16 cellular contexts compared by ENCODE assay signal in genomic region chr7:150784120-150784736, GRCh38. TPM values are rescaled to one million over a fixed set of nuclear protein-coding genes. Genes with fewer than 3 reads are reported as not detected.
A peak's percentile ranks its signal among the peaks of the same experiment; 100 is the strongest.
DNase-seq lines count a peak whose midpoint lies in the region; ATAC-seq and TF ChIP-seq lines count a peak whose summit lies in the region.
"Had no signal": no experiment of that assay in that cellular context is flagged by ENCODE, and none has a peak within 500 bp of the region (broad histone marks: within the 10 kb centered on the region; RNA-seq: fewer than 3 reads in every experiment).

No MANE protein-coding gene starts in this region.

- H3K4me3 Mint-ChIP-seq in WTC11, result no peak overlapping the region
- no peak overlapping the region for H3K4me3 Mint-ChIP-seq in stimulated activated memory B cell treated with anti-CD40 and anti-IgM and Interleukin-4, amounts not matched to agents 10 μg/mL and 1 μg/mL and 100 μg/mL, for 72 hours
- H3K4me3 Mint-ChIP-seq: CD8-positive, alpha-beta T cell; natural killer cell had no signal

- H3K4me2 ChIP-seq in PC-9, result no peak overlapping the region

- H3K27me3 Mint-ChIP-seq in WTC11 (ENCODE audit: low read depth), result peaks cover 13% of the 10 kb centered on the region
- H3K27me3 Mint-ChIP-seq in stimulated activated memory B cell treated with anti-CD40 and anti-IgM and Interleukin-4, amounts not matched to agents 10 μg/mL and 1 μg/mL and 100 μg/mL, for 72 hours, result peaks cover 21% of the 10 kb centered on the region

- H4K20me1 ChIP-seq in PC-9 (ENCODE audit: insufficient read depth), result no peaks in the 10 kb centered on the region

- no peaks in the 10 kb centered on the region for H3K9me2 ChIP-seq in PC-9 (ENCODE audit: insufficient read depth)

- H3K4me1 ChIP-seq in stomach (peaks cover 31 to 70% (median 53%) of the 10 kb centered on the region in 4 donors), PC-9 (replicated peaks; ENCODE audit: insufficient read depth) (no peaks in the 10 kb centered on the region)

- TF ChIP-seq CTCF in VCaP (conservative IDR thresholded peaks at IDR 0.05) (no peak), stomach (IDR thresholded peaks at IDR 0.05) (no peak), WTC11 (IDR thresholded peaks at IDR 0.05) (no peak), PC-9 (conservative IDR thresholded peaks at IDR 0.05) (no peak)

- DNase-seq in lung microvascular endothelial cell (ENCODE audit: low read depth in 2 of 2) (peak; percentile 10 to 55), stomach (peak; percentile 45), WTC11 (ENCODE audit: low spot score) (no peak), PC-9 (no peak), NCI-H748 treated with DMSO at 0.1 percent for 48 hours (lab: John Stamatoyannopoulos, UW) (no peak)
- DNase-seq: activated CD4-positive, alpha-beta T cell treated with anti-CD3 and anti-CD28 coated beads, Interleukin-2, amount 50 U/mL, for 4 hours; CD8-positive, alpha-beta T cell; effector CD4-positive, alpha-beta T cell; natural killer cell; NCI-H446; RPMI8226 had no signal

- H3K9me3 ChIP-seq in stomach (no peaks in the 10 kb centered on the region), PC-9 (ENCODE audit: insufficient read depth, low read depth) (no peaks in the 10 kb centered on the region)
- H3K9me3 ChIP-seq: suprapubic skin had no signal

- CTCF ChIA-PET in WTC11 (lab: Charles Lee), result no interaction called here
- CTCF ChIA-PET in PC-9 (lab: Charles Lee), result interaction anchor here (0.6 kb wide), 1 partner anchor 240 kb away, joined by 14 read pairs; the partner anchor contains the start of gene ATG9B

- no peaks in the 10 kb centered on the region for H3K4me1 Mint-ChIP-seq in WTC11
- peaks cover 20% of the 10 kb centered on the region for H3K4me1 Mint-ChIP-seq in stimulated activated memory B cell treated with anti-CD40 and anti-IgM and Interleukin-4, amounts not matched to agents 10 μg/mL and 1 μg/mL and 100 μg/mL, for 72 hours
- H3K4me1 Mint-ChIP-seq: natural killer cell had no signal

- POLR2A ChIA-PET in WTC11 (lab: Charles Lee) (no interaction called here), PC-9 (lab: Charles Lee; ENCODE audit: unreplicated experiment) (no interaction called here)

- H3K27me3 ChIP-seq in stomach (no peaks in the 10 kb centered on the region), PC-9 (ENCODE audit: insufficient read depth, low read depth) (peaks cover 76% of the 10 kb centered on the region)
- H3K27me3 ChIP-seq: suprapubic skin had no signal

- H3K4me3 ChIP-seq in stomach, result peak overlapping the region in 1 of 4 donors; percentile 9
- H3K4me3 ChIP-seq in PC-9, result no peak overlapping the region
- H3K4me3 ChIP-seq: suprapubic skin had no signal

- no peak overlapping the region for H3K27ac Mint-ChIP-seq in WTC11
- no peak overlapping the region for H3K27ac Mint-ChIP-seq in stimulated activated memory B cell treated with anti-CD40 and anti-IgM and Interleukin-4, amounts not matched to agents 10 μg/mL and 1 μg/mL and 100 μg/mL, for 72 hours
- H3K27ac Mint-ChIP-seq: CD8-positive, alpha-beta T cell; natural killer cell had no signal

- H3K36me3 ChIP-seq in stomach (no peaks in the 10 kb centered on the region), PC-9 (ENCODE audit: low read depth) (no peaks in the 10 kb centered on the region)
- H3K36me3 ChIP-seq: suprapubic skin had no signal

- peak; percentile 61 for ATAC-seq in GM19025 (IDR thresholded peaks at IDR 0.05; ENCODE audit: low read depth, unreplicated experiment)
- no peak for ATAC-seq in WTC11
- no peak for ATAC-seq in stimulated activated memory B cell treated with anti-CD40 and anti-IgM and Interleukin-4, amounts not matched to agents 10 μg/mL and 1 μg/mL and 100 μg/mL, for 72 hours
- ATAC-seq: CD8-positive, alpha-beta T cell; natural killer cell had no signal

- H3K27ac ChIP-seq in VCaP (peak overlapping the region; percentile 66), stomach (peak overlapping the region; percentile 18 to 85 (median 82)), PC-9 (no peak overlapping the region)
- H3K27ac ChIP-seq: suprapubic skin had no signal

- no TSS peak for BruUV-seq in PC-9 (replicated peaks; lab: Mats Ljungman, UMichigan)

- H3F3A ChIP-seq in PC-9 (ENCODE audit: insufficient read depth, low read depth), result no peaks in the 10 kb centered on the region

- no peak for TF ChIP-seq POLR2A in stomach (IDR thresholded peaks at IDR 0.05)

- intact Hi-C loops in stomach (cut with DNase I; ENCODE audit: low total_unique reads), result no loop called here
- intact Hi-C loops in PC-9 (cut with micrococcal nuclease; ENCODE audit: unreplicated experiment), result loop anchor here (5.0 kb wide), 1 partner anchor 93 kb away; no protein-coding TSS in a partner anchor

- 15 to 36% (median 19%) methylated on average over 9 of the region's 9 CpGs for WGBS in stomach, 5 donors

- no peak overlapping the region for H2AFZ ChIP-seq in PC-9

- H3K79me2 ChIP-seq in PC-9 (ENCODE audit: low read depth), result no peaks in the 10 kb centered on the region

- no peak for TF ChIP-seq EP300 in stomach (IDR thresholded peaks at IDR 0.05)

- H3K36me3 Mint-ChIP-seq in WTC11, result no peaks in the 10 kb centered on the region
- H3K36me3 Mint-ChIP-seq in stimulated activated memory B cell treated with anti-CD40 and anti-IgM and Interleukin-4, amounts not matched to agents 10 μg/mL and 1 μg/mL and 100 μg/mL, for 72 hours, result no peaks in the 10 kb centered on the region
- H3K36me3 Mint-ChIP-seq: CD8-positive, alpha-beta T cell; natural killer cell had no signal

- H3K9me3 Mint-ChIP-seq in WTC11, result no peaks in the 10 kb centered on the region
- H3K9me3 Mint-ChIP-seq in stimulated activated memory B cell treated with anti-CD40 and anti-IgM and Interleukin-4, amounts not matched to agents 10 μg/mL and 1 μg/mL and 100 μg/mL, for 72 hours, result no peaks in the 10 kb centered on the region
- H3K9me3 Mint-ChIP-seq: CD8-positive, alpha-beta T cell; natural killer cell had no signal

TF ChIP-seq in WTC11, 78 proteins besides CTCF, POLR2A, EP300 and RAD21:
- TF ChIP-seq E2F4 (CRISPR knock-in tag; IDR thresholded peaks at IDR 0.05; ENCODE audit: borderline replicate concordance, low read depth), result no peak

RNA-seq across cellular contexts. Expression of gene TMEM176B, which starts 15.9 kb away (rescaled TPM):
- total RNA-seq in lung microvascular endothelial cell (not detected in 2 replicates), stomach (100 to 1,000 TPM in 1 of 5 donors, 10 to 100 TPM in 4; 59.3 to 108 (median 87.6) TPM), WTC11 (2021) (1.0 to 1.6 TPM (median 1.3 TPM) in 3 replicates), PC-9 (2021) (1.9 and 2.3 TPM in 2 replicates)
- 100 to 1,000 TPM in 1 of 3 donors, 10 to 100 TPM in 2; 29.4 to 157 (median 90.1) TPM for polyA plus RNA-seq in stomach
- total RNA-seq: CD8-positive, alpha-beta T cell had no signal

RNA-seq across cellular contexts. Expression of gene TMEM176A, which starts 16.3 kb away (rescaled TPM):
- not detected in 2 replicates for total RNA-seq in lung microvascular endothelial cell
- 100 to 1,000 TPM in 1 of 5 donors, 10 to 100 TPM in 4; 14.7 to 116 (median 35.8) TPM for total RNA-seq in stomach
- polyA plus RNA-seq in stomach, result 10 to 100 TPM; 21.4 to 92.0 (median 62.0) TPM
- 0.30 to 0.74 TPM (median 0.64 TPM) in 3 replicates for total RNA-seq in WTC11 (2021)
- total RNA-seq in PC-9 (2021), result not detected in 2 replicates
- total RNA-seq: fibroblast of villous mesenchyme had no signal

RNA-seq across cellular contexts. Expression of gene GIMAP5, which starts 47.0 kb away (rescaled TPM):
- total RNA-seq in lung microvascular endothelial cell (187 and 435 TPM in 2 replicates), stomach (10 to 100 TPM in 4 of 5 donors, 1 to 10 TPM in 1; 7.0 to 25.2 (median 20.9) TPM), WTC11 (2021) (0.24 to 0.46 TPM (median 0.39 TPM) in 3 replicates), PC-9 (2021) (not detected in 2 replicates)
- 10 to 100 TPM; 10.0 to 16.3 (median 14.0) TPM for polyA plus RNA-seq in stomach
- total RNA-seq: fibroblast of villous mesenchyme had no signal

Comparison
In these comparisons a context has a peak if more than half of its experiments do, and no peak if none do; other contexts are left out.
1. DNase-seq: peak in lung microvascular endothelial cell (2 of 2) and stomach (single experiment); none in WTC11 (single experiment), PC-9 (0 of 2) and NCI-H748 treated with DMSO at 0.1 percent for 48 hours (single experiment).
2. RNA of gene TMEM176B, which starts 15.9 kb away (total RNA-seq): 59.3 to 108 TPM in stomach; 1.9 to 2.3 TPM in PC-9, 1.0 to 1.6 TPM in WTC11 and not detected in lung microvascular endothelial cell; every median in the first group is over 10 times any median in the second.